32 cellular contexts compared by ENCODE assay signal in the genomic region with DNA sequence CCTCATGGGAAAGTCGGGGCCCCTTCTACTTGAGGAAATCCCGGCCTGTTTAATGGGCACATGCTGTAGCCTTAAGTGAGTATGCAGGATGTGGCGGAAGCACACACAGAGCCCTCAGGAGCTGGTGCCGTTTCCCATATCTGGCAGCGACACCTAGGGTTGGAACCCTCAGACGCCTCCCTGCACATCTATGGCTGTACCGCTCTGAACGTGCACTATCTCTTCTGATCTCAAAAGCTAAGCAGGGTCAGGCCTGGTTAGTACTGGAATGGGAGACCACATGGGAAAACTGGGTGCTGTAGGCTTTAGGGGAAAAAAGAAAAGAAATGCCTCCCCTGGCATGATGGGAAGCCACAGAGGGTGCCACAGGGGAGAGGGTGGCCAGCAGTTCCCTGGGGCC.
"Had no signal": no experiment of that assay in that cellular context is flagged by ENCODE, and none has a peak within 500 bp of the region (broad histone marks: within the 10 kb centered on the region; RNA-seq: fewer than 3 reads in every experiment).

No MANE protein-coding gene starts in this region.

- DNase-seq: activated CD4-positive, alpha-beta T cell treated with anti-CD3 and anti-CD28 coated beads, Interleukin-2, amount 10 ng/mL, durations not matched to agents 24 days and 14 days; activated CD4-positive, alpha-beta T cell treated with anti-CD3 and anti-CD28 coated beads, Interleukin-2, amount 50 U/mL, for 4 hours; activated CD4-positive, CD25-positive, alpha-beta regulatory T cell; activated CD8-positive, alpha-beta T cell treated with anti-CD3 and anti-CD28 coated beads for 36 hours; activated effector memory CD4-positive, alpha-beta T cell treated with anti-CD3 and anti-CD28 coated beads, Interleukin-2, amount 50 U/mL, for 16 hours; activated naive CD4-positive, alpha-beta T cell; activated naive CD4-positive, alpha-beta T cell treated with anti-CD3 and anti-CD28 coated beads, Interleukin-2, amount 50 U/mL, for 16 hours; activated naive CD8-positive, alpha-beta T cell treated with anti-CD3 and anti-CD28 coated beads for 36 hours; activated T-cell treated with anti-CD3 and anti-CD28 coated beads, Interleukin-2, amount 50 U/mL, for 1 hour; activated T-cell treated with anti-CD3 and anti-CD28 coated beads, Interleukin-2, amount 50 U/mL, for 72 hours; amniotic stem cell; aorta; central memory CD4-positive, alpha-beta T cell; NCI-H1105; NCI-H1417 treated with DMSO at 0.1 percent for 48 hours; NCI-H187 treated with DMSO at 0.1 percent for 48 hours; NCI-H2081; NCI-H446 treated with DMSO at 0.1 percent for 48 hours; NCI-H524; NCI-H69; PC-3; Peyer's patch; RPMI8226; SHP77 treated with DMSO at 0.1 percent for 48 hours; T-cell; T-helper 17 cell had no signal

- H3K4me3 ChIP-seq: Peyer's patch, SJSA1 had no signal

- H3K27me3 ChIP-seq: brain microvascular endothelial cell, Peyer's patch, SJSA1 had no signal

- H3K4me2 ChIP-seq: KMS-11 had no signal

- ATAC-seq: activated CD8-positive, alpha-beta T cell treated with anti-CD3 and anti-CD28 coated beads for 36 hours; activated T-cell treated with anti-CD3 and anti-CD28 coated beads, Interleukin-2, amount 50 U/mL, for 72 hours; activated T-helper 17 cell treated with anti-CD3 and anti-CD28 coated beads, Interleukin-2, amount 50 U/mL, for 72 hours; PC-3; T-cell; T-helper 17 cell had no signal

- FAIRE-seq: colon had no signal

- H3K27ac ChIP-seq: brain microvascular endothelial cell, KMS-11, Peyer's patch, SJSA1, VCaP had no signal

- H3K9ac ChIP-seq: KMS-11 had no signal

- H3K36me3 ChIP-seq: brain microvascular endothelial cell, Peyer's patch, SJSA1 had no signal

- H3K9me3 ChIP-seq: Peyer's patch, SJSA1 had no signal

- H3K4me1 ChIP-seq: Peyer's patch, SJSA1 had no signal
